2 cellular contexts compared by ENCODE assay signal in genomic region chr11:371051-371450, GRCh38.
TF ChIP-seq lines count a peak whose summit lies in the region.

No MANE protein-coding gene starts in this region.

TF ChIP-seq in WTC11, 78 proteins besides CTCF, POLR2A, EP300 and RAD21 (continues in another document):
- TF ChIP-seq ARID4B (CRISPR knock-in tag; IDR thresholded peaks at IDR 0.05; ENCODE audit: borderline replicate concordance) = no peak
- no peak for TF ChIP-seq ATF1 (CRISPR knock-in tag; IDR thresholded peaks at IDR 0.05)
- TF ChIP-seq NFE2L1 (CRISPR knock-in tag; IDR thresholded peaks at IDR 0.05) = no peak
- no peak for TF ChIP-seq RELA (CRISPR knock-in tag; IDR thresholded peaks at IDR 0.05; ENCODE audit: borderline replicate concordance)
- TF ChIP-seq MLX (CRISPR knock-in tag; IDR thresholded peaks at IDR 0.05) = no peak
- TF ChIP-seq PREB (CRISPR knock-in tag; IDR thresholded peaks at IDR 0.05; ENCODE audit: borderline replicate concordance) = no peak
- no peak for TF ChIP-seq ATF2 (CRISPR knock-in tag; IDR thresholded peaks at IDR 0.05; ENCODE audit: borderline replicate concordance, low read depth)
- TF ChIP-seq TEAD1 (CRISPR knock-in tag; IDR thresholded peaks at IDR 0.05) = no peak
- no peak for TF ChIP-seq USF1 (CRISPR knock-in tag; IDR thresholded peaks at IDR 0.05)
- TF ChIP-seq ZBTB21 (CRISPR knock-in tag; IDR thresholded peaks at IDR 0.05; ENCODE audit: borderline replicate concordance) = no peak
- no peak for TF ChIP-seq ZNF416 (CRISPR knock-in tag; IDR thresholded peaks at IDR 0.05)
- no peak for TF ChIP-seq GABPB1 (CRISPR knock-in tag; IDR thresholded peaks at IDR 0.05)
- TF ChIP-seq SP1 (CRISPR knock-in tag; conservative IDR thresholded peaks at IDR 0.05) = no peak
- TF ChIP-seq SMAD3 (CRISPR knock-in tag; IDR thresholded peaks at IDR 0.05; ENCODE audit: borderline replicate concordance) = no peak

TF ChIP-seq in HepG2, 621 proteins besides CTCF, POLR2A, EP300 and RAD21:
- TF ChIP-seq NONO (IDR thresholded peaks at IDR 0.05) (no peak), NONO (CRISPR knock-in tag; conservative IDR thresholded peaks at IDR 0.05) (no peak), ZNF687 (CRISPR knock-in tag; IDR thresholded peaks at IDR 0.05) (no peak), ZNF784 (CRISPR knock-in tag; IDR thresholded peaks at IDR 0.05; ENCODE audit: borderline replicate concordance) (no peak), SP5 (CRISPR knock-in tag; IDR thresholded peaks at IDR 0.05; ENCODE audit: borderline replicate concordance, low read depth) (no peak), ATM (IDR thresholded peaks at IDR 0.05; ENCODE audit: borderline replicate concordance) (no peak), GATA4 (IDR thresholded peaks at IDR 0.05; ENCODE audit: borderline replicate concordance, low read depth) (no peak), HNF1B (CRISPR knock-in tag; IDR thresholded peaks at IDR 0.05) (no peak), ATF7-NPFF (CRISPR knock-in tag; IDR thresholded peaks at IDR 0.05; ENCODE audit: low read depth) (no peak), TARDBP (CRISPR knock-in tag; IDR thresholded peaks at IDR 0.05) (no peak), ZBTB7B (CRISPR knock-in tag; IDR thresholded peaks at IDR 0.05) (no peak), SNAPC5 (CRISPR knock-in tag; IDR thresholded peaks at IDR 0.05; ENCODE audit: borderline replicate concordance) (no peak), ZNF724P (CRISPR knock-in tag; IDR thresholded peaks at IDR 0.05; ENCODE audit: borderline replicate concordance) (no peak)
